Comparison of ENCODE assay signal across 14 cellular contexts in genomic region chr10:73717564-73717963, GRCh38. TPM values are rescaled to one million over a fixed set of nuclear protein-coding genes. Genes with fewer than 3 reads are reported as not detected.
DNase-seq lines count a peak whose midpoint lies in the region; ATAC-seq and TF ChIP-seq lines count a peak whose summit lies in the region.
"Had no signal": no experiment of that assay in that cellular context is flagged by ENCODE, and none has a peak within 500 bp of the region (broad histone marks: within the 10 kb centered on the region; RNA-seq: fewer than 3 reads in every experiment).

No MANE protein-coding gene starts in this region.

- H3K4me1 ChIP-seq in BLaER1 (peaks cover 15% of the 10 kb centered on the region), prostate gland (replicated peaks) (no peaks in the 10 kb centered on the region)
- H3K4me1 ChIP-seq: BE2C had no signal

- no peak for TF ChIP-seq CTCF in prostate gland (IDR thresholded peaks at IDR 0.05)

- no peak for TF ChIP-seq POLR2A in prostate gland (IDR thresholded peaks at IDR 0.05)

- WGBS in prostate gland: 70% methylated on average over 5 of the region's 5 CpGs

- H3K27me3 ChIP-seq in BLaER1: no peaks in the 10 kb centered on the region
- no peaks in the 10 kb centered on the region for H3K27me3 ChIP-seq in prostate gland (replicated peaks; ENCODE audit: insufficient read depth)
- H3K27me3 ChIP-seq: BE2C had no signal

- H3K27ac ChIP-seq in BLaER1 (peak overlapping the region; percentile 52), prostate gland (no peak overlapping the region)
- H3K27ac ChIP-seq: GM23248 had no signal

- no peaks in the 10 kb centered on the region for H3K9me3 ChIP-seq in BLaER1
- no peaks in the 10 kb centered on the region for H3K9me3 ChIP-seq in prostate gland
- H3K9me3 ChIP-seq: BE2C had no signal

- H3K9ac ChIP-seq in BLaER1: peak overlapping the region; percentile 45; the same call in 1 of the 2 replicates
- H3K9ac ChIP-seq: GM23248 had no signal

- H3K36me3 ChIP-seq in BLaER1 (peaks cover 66% of the 10 kb centered on the region), prostate gland (no peaks in the 10 kb centered on the region)

- no peaks in the 10 kb centered on the region for H4K20me1 ChIP-seq in BLaER1

- DNase-seq in SIG-M5 treated with dmso at 0.1 percent for 504 hours (lab: John Stamatoyannopoulos, UW; ENCODE audit: unreplicated experiment): peak; percentile 87
- DNase-seq in inferior parietal cortex (ENCODE audit: extremely low spot score): peak; percentile 58
- DNase-seq in NCI-H1694 treated with DMSO at 0.1 percent for 48 hours (lab: John Stamatoyannopoulos, UW): no peak
- no peak for DNase-seq in activated effector memory CD4-positive, alpha-beta T cell treated with Interleukin-2 at 50 U/mL for 16 hours
- DNase-seq in prostate gland (ENCODE audit: low spot score): no peak
- DNase-seq in cortex of kidney (lab: John Stamatoyannopoulos, UW): no peak
- DNase-seq: amniotic stem cell, BE2C, foreskin melanocyte, GM23248, NCI-H748 treated with DMSO at 0.1 percent for 48 hours had no signal

- H3K4me2 ChIP-seq in BLaER1: peak overlapping the region; percentile 37

- peak; percentile 54 for ATAC-seq in GM21825 (IDR thresholded peaks at IDR 0.05; ENCODE audit: unreplicated experiment)
- ATAC-seq: left lobe of liver had no signal

- H3K4me3 ChIP-seq in BLaER1: no peak overlapping the region
- H3K4me3 ChIP-seq in prostate gland: no peak overlapping the region
- H3K4me3 ChIP-seq: GM23248 had no signal

- intact Hi-C loops in prostate gland (cut with DNase I): no loop called here

RNA-seq across cellular contexts. Expression of gene AGAP5, which starts 19.7 kb away (rescaled TPM):
- 1 to 10 TPM; 8.3 to 9.7 TPM for total RNA-seq in prostate gland

RNA-seq across cellular contexts. Expression of gene SEC24C, which starts 26.6 kb away (rescaled TPM):
- total RNA-seq in prostate gland: 10 to 100 TPM; 80.7 to 87.6 TPM

Comparison
In these comparisons a context has a peak if more than half of its experiments do, and no peak if none do; other contexts are left out.
1. DNase-seq: peak in SIG-M5 treated with dmso at 0.1 percent for 504 hours (single experiment) and inferior parietal cortex (single experiment); none in NCI-H1694 treated with DMSO at 0.1 percent for 48 hours (single experiment), activated effector memory CD4-positive, alpha-beta T cell treated with Interleukin-2 at 50 U/mL for 16 hours (single experiment), prostate gland (single experiment) and cortex of kidney (single experiment).